Comparison of ENCODE assay signal across 14 cellular contexts in the genomic region with DNA sequence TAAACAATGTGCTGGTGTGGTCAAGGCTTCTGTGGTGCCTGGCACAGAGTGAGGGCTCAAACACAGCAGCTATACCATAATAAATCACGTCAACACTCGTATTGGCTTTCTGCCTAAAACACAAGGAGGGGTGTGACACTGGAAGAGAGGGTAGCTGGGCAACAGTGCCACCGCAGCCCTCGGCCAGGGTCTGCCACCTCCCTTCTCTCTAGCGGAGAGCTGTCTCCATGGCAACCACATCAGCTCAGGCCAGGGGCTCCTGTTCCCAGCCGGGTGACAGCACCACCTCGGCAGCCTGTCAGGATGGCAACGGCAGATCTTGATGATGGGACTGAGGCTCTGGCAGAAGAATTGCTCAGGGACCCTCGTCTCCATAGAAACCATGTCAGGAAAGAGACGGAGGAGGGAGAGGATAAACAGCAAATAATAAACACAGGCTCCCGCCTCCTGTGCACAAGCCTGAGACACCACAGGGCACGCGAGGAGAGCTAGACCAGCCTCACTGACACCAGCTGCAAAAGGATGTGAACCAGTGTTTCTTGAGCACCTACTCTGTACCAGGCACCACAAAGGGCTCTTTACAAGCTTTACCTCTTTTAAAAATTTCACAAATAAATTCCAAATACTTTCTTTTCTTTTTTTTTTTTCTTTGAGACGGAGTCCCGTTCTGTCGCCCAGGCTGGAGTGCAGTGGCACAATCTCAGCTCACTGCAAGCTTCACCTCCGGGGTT. TPM values are rescaled to one million over a fixed set of nuclear protein-coding genes. Genes with fewer than 3 reads are reported as not detected.
DNase-seq lines count a peak whose midpoint lies in the region; ATAC-seq and TF ChIP-seq lines count a peak whose summit lies in the region.
"Had no signal": no experiment of that assay in that cellular context is flagged by ENCODE, and none has a peak within 500 bp of the region (broad histone marks: within the 10 kb centered on the region; RNA-seq: fewer than 3 reads in every experiment).

No MANE protein-coding gene starts in this region.

- TF ChIP-seq POLR2A in thyroid gland (IDR thresholded peaks at IDR 0.05): no peak

- H3K4me3 Mint-ChIP-seq in glutamatergic neuron (ENCODE audit: unreplicated experiment): no peak overlapping the region
- H3K4me3 Mint-ChIP-seq: central memory CD8-positive, alpha-beta T cell had no signal

- H3K36me3 Mint-ChIP-seq in glutamatergic neuron (ENCODE audit: unreplicated experiment): no peaks in the 10 kb centered on the region

- peak overlapping the region; percentile 85 to 93 (median 91) for H3K27ac ChIP-seq in thyroid gland

- peaks cover 41 to 59% of the 10 kb centered on the region in 2 donors for H3K4me1 ChIP-seq in thyroid gland

- peaks cover 9% of the 10 kb centered on the region for H3K4me1 Mint-ChIP-seq in glutamatergic neuron (ENCODE audit: low read depth, unreplicated experiment)
- H3K4me1 Mint-ChIP-seq: central memory CD8-positive, alpha-beta T cell had no signal

- WGBS in thyroid gland, 2 donors: 64 to 70% methylated on average over 17 of the region's 17 CpGs

- ATAC-seq in left ventricle myocardium superior: no peak
- ATAC-seq: Right ventricle myocardium inferior had no signal

- H3K9me3 Mint-ChIP-seq in glutamatergic neuron (ENCODE audit: unreplicated experiment): peaks cover 2% of the 10 kb centered on the region
- H3K9me3 Mint-ChIP-seq: central memory CD8-positive, alpha-beta T cell had no signal

- peaks cover 17 to 20% of the 10 kb centered on the region in 2 donors for H3K36me3 ChIP-seq in thyroid gland

- DNase-seq in NCI-H345 (lab: John Stamatoyannopoulos, UW) (peak; percentile 62), NCI-H345 treated with DMSO at 0.1 percent for 48 hours (lab: John Stamatoyannopoulos, UW; ENCODE audit: unreplicated experiment) (no peak), NCI-H748 treated with DMSO at 0.1 percent for 48 hours (lab: John Stamatoyannopoulos, UW) (peak; percentile 56), glutamatergic neuron (no peak), thyroid gland (peak; percentile 28 to 32), left ventricle myocardium superior (no peak)
- no peak for DNase-seq in stimulated activated naive CD4-positive, alpha-beta T cell (lab: John Stamatoyannopoulos, UW)
- no peak for DNase-seq in activated CD4-positive, alpha-beta T cell treated with anti-CD3 and anti-CD28 coated beads, Interleukin-2, amount 50 U/mL, for 1 hour
- DNase-seq: activated naive CD4-positive, alpha-beta T cell treated with Interleukin-2 at 50 U/mL for 16 hours; KBM-7; left ventricle myocardium inferior; NCI-H510A treated with DMSO at 0.1 percent for 48 hours had no signal

- no peak for TF ChIP-seq CTCF in glutamatergic neuron (IDR thresholded peaks at IDR 0.05; ENCODE audit: partially characterized antibody, unreplicated experiment)
- TF ChIP-seq CTCF in thyroid gland (IDR thresholded peaks at IDR 0.05): no peak

- peak overlapping the region; percentile 12 for H3K27ac Mint-ChIP-seq in glutamatergic neuron (ENCODE audit: unreplicated experiment)

- no peak overlapping the region for H3K4me3 ChIP-seq in thyroid gland (replicated peaks in 1 of 3)
- H3K4me3 ChIP-seq: left ventricle myocardium inferior had no signal

- peaks cover 6% of the 10 kb centered on the region for H3K27me3 Mint-ChIP-seq in glutamatergic neuron (ENCODE audit: unreplicated experiment)
- H3K27me3 Mint-ChIP-seq: central memory CD8-positive, alpha-beta T cell had no signal

- intact Hi-C loops in thyroid gland (cut with DNase I) (no loop called here), left ventricle myocardium superior (cut with micrococcal nuclease) (no loop called here)

- no peaks in the 10 kb centered on the region for H3K9me3 ChIP-seq in thyroid gland
- H3K9me3 ChIP-seq: left ventricle myocardium inferior had no signal

- no peaks in the 10 kb centered on the region for H3K27me3 ChIP-seq in thyroid gland

RNA-seq across cellular contexts. Expression of a gene that starts 50.4 kb away (rescaled TPM):
- total RNA-seq in glutamatergic neuron (ENCODE audit: unreplicated experiment): not detected
- total RNA-seq in thyroid gland: 1 to 10 TPM in 2 of 4 donors, under 1 TPM in 2; 0.45 to 2.5 (median 1.1) TPM
- not detected for total RNA-seq in left ventricle myocardium superior
- total RNA-seq: left ventricle myocardium inferior, Right ventricle myocardium inferior had no signal

RNA-seq across cellular contexts. Expression of a gene that starts 52.0 kb away (rescaled TPM):
- total RNA-seq in glutamatergic neuron (ENCODE audit: unreplicated experiment) (6.4 TPM), thyroid gland (10 to 100 TPM; 10.6 to 14.9 (median 13.0) TPM), left ventricle myocardium superior (4.5 TPM)

Comparison
In these comparisons a context has a peak if more than half of its experiments do, and no peak if none do; other contexts are left out.
1. DNase-seq: peak in NCI-H345 (single experiment), NCI-H748 treated with DMSO at 0.1 percent for 48 hours (single experiment) and thyroid gland (2 of 2); none in NCI-H345 treated with DMSO at 0.1 percent for 48 hours (single experiment), glutamatergic neuron (single experiment), stimulated activated naive CD4-positive, alpha-beta T cell (0 of 6), left ventricle myocardium superior (single experiment) and activated CD4-positive, alpha-beta T cell treated with anti-CD3 and anti-CD28 coated beads, Interleukin-2, amount 50 U/mL, for 1 hour (single experiment).